28 cellular contexts compared by ENCODE assay signal in the genomic region with DNA sequence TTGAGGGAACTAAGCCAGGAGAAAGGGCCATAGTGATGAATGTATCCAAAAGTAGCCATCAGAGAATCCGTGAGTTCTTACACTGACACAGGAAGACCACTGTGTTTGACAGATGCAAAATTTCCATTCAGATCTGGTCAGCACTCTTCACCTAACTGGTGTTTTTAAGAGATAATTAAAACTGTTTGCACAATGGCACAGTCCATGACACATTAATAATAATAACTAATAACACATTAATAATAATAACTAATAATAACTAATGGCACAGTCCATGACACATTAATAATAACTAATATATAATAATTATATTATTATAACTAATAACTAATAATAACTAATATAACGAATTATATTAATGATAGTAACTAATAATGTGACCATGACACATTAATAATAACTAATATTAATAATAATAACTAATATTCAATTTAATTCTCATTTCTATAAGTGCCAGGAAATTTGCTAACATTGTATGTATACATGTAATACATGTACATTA.
"Had no signal": no experiment of that assay in that cellular context is flagged by ENCODE, and none has a peak within 500 bp of the region (broad histone marks: within the 10 kb centered on the region; RNA-seq: fewer than 3 reads in every experiment).

No MANE protein-coding gene starts in this region.

- H3K4me1 ChIP-seq: left ventricle myocardium inferior, neural progenitor cell, right atrium auricular region, testis, thyroid gland, upper lobe of left lung, vagina had no signal

- H3K36me3 ChIP-seq: left ventricle myocardium inferior, neural progenitor cell, neutrophil, right atrium auricular region, right lobe of liver, thyroid gland, transverse colon, upper lobe of left lung, vagina had no signal

- H3K4me3 Mint-ChIP-seq: immature natural killer cell; mesothelial cell of epicardium; naive B cell; natural killer cell; nephron progenitor cell; neural progenitor cell; stimulated activated memory B cell treated with anti-CD40 and anti-IgM and Interleukin-4, amounts not matched to agents 10 μg/mL and 1 μg/mL and 100 μg/mL, for 72 hours; stimulated activated naive CD8-positive, alpha-beta T cell treated with anti-CD3 and anti-CD28 coated beads, Interleukin-15, amount 100 ng/mL, for 72 hours had no signal

- H3K9me3 Mint-ChIP-seq: nephron progenitor cell; neural progenitor cell; stimulated activated memory B cell treated with anti-CD40 and anti-IgM and Interleukin-4, amounts not matched to agents 10 μg/mL and 1 μg/mL and 100 μg/mL, for 72 hours had no signal

- H3K27ac ChIP-seq: left ventricle myocardium inferior, neural progenitor cell, neutrophil, right atrium auricular region, right lobe of liver, testis, thyroid gland, transverse colon, upper lobe of left lung, vagina had no signal

- H3K36me3 Mint-ChIP-seq: mesothelial cell of epicardium; naive B cell; neural progenitor cell; stimulated activated memory B cell treated with anti-CD40 and anti-IgM and Interleukin-4, amounts not matched to agents 10 μg/mL and 1 μg/mL and 100 μg/mL, for 72 hours had no signal

- H3K4me1 Mint-ChIP-seq: immature natural killer cell; stimulated activated naive CD8-positive, alpha-beta T cell treated with anti-CD3 and anti-CD28 coated beads, Interleukin-15, amount 100 ng/mL, for 72 hours had no signal

- FAIRE-seq: islet of Langerhans had no signal

- H3K9me3 ChIP-seq: neutrophil, right atrium auricular region, right lobe of liver, testis, thyroid gland, transverse colon, upper lobe of left lung, vagina had no signal

- ATAC-seq: natural killer cell; right lobe of liver; stimulated activated memory B cell treated with anti-CD40 and anti-IgM and Interleukin-4, amounts not matched to agents 10 μg/mL and 1 μg/mL and 100 μg/mL, for 72 hours; stimulated activated naive CD8-positive, alpha-beta T cell treated with anti-CD3 and anti-CD28 coated beads, Interleukin-15, amount 100 ng/mL, for 72 hours had no signal

- H3K27ac Mint-ChIP-seq: immature natural killer cell; mesothelial cell of epicardium; naive B cell; natural killer cell; nephron progenitor cell; neural progenitor cell; progenitor cell of endocrine pancreas; stimulated activated memory B cell treated with anti-CD40 and anti-IgM and Interleukin-4, amounts not matched to agents 10 μg/mL and 1 μg/mL and 100 μg/mL, for 72 hours; stimulated activated naive CD8-positive, alpha-beta T cell treated with anti-CD3 and anti-CD28 coated beads, Interleukin-15, amount 100 ng/mL, for 72 hours had no signal

- DNase-seq: immature natural killer cell; left ventricle myocardium inferior; mesendoderm; naive B cell; natural killer cell; nephron progenitor cell; occipital lobe; right lobe of liver; stimulated activated CD4-positive, alpha-beta T cell treated with anti-CD3 and anti-CD28 coated beads, Interleukin-1b, Interleukin-23, amount 100 ng/mL, for 48 hours; stimulated activated CD4-positive, alpha-beta T cell treated with anti-CD3 and anti-CD28 coated beads, Interleukin-2, amount 100 ng/mL, for 48 hours; stimulated activated CD4-positive, alpha-beta T cell treated with anti-CD3 and anti-CD28 coated beads, Interleukin-4, amount 100 ng/mL, for 4 hours; stimulated activated CD8-positive, alpha-beta memory T cell treated with anti-CD3 and anti-CD28 coated beads, Interleukin-4, amount 100 ng/mL, for 48 hours; stimulated activated naive CD4-positive, alpha-beta T cell treated with Interleukin-2 at 50 U/mL for 16 hours; stimulated activated naive CD8-positive, alpha-beta T cell treated with anti-CD3 and anti-CD28 coated beads, Interleukin-15, amount 100 ng/mL, for 72 hours; testis; thyroid gland; transverse colon had no signal

- H3K27me3 Mint-ChIP-seq: naive B cell; stimulated activated memory B cell treated with anti-CD40 and anti-IgM and Interleukin-4, amounts not matched to agents 10 μg/mL and 1 μg/mL and 100 μg/mL, for 72 hours; stimulated activated naive CD8-positive, alpha-beta T cell treated with anti-CD3 and anti-CD28 coated beads, Interleukin-15, amount 100 ng/mL, for 72 hours had no signal

- H3K4me3 ChIP-seq: left ventricle myocardium inferior, lung, neural progenitor cell, right atrium auricular region, right lobe of liver, smooth muscle cell, testis, thyroid gland, transverse colon, upper lobe of left lung, vagina had no signal
